In the genomic region with DNA sequence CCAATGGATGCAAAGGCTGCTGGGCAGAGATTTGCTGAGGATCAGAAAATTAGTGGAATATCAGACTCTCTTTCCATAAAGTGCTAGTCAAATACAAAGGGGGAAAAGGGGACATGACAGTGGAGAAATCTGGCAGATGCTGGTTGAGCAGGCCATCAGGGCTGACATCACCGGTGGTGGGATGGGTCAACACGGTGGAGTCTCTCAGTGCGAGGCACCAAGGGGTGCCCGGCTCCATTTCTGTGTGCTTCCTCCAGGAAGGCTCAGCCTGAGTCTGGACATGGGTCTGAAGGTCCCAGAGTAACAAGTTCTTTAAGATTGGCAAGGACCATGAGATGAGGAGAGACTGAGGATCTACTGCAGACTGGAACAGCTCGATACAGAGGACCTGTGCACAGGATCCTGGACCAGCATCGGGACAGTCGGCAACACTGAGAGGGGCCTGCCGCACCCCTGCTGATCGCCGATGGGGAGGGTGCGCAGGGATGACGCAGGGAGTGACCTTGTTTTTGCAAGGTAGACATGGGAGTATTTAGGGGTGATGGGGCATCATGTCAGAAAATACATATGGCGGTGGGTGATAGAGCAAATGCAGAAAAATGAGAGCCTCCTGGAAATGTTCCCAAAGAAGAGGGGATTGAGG, we compare ENCODE assay signal across 21 cellular contexts.
"Had no signal": no experiment of that assay in that cellular context is flagged by ENCODE, and none has a peak within 500 bp of the region (broad histone marks: within the 10 kb centered on the region; RNA-seq: fewer than 3 reads in every experiment).

No MANE protein-coding gene starts in this region.

- H3K4me1 ChIP-seq: SJSA1 had no signal

- DNase-seq: IMR-90, Karpas-422, KG1, MM.1S, NCI-H1092 treated with DMSO at 0.1 percent for 48 hours, NCI-H1436, NCI-H187, NCI-H2029, NCI-H2081 treated with DMSO at 0.1 percent for 48 hours, NCI-H2171, NCI-H226, NCI-H446, NCI-H510A, NCI-H524 treated with DMSO at 0.1 percent for 48 hours, NCI-H69, NCI-H774, Right ventricle myocardium superior, RPMI8226, SIG-M5 had no signal

- H3K4me3 ChIP-seq: SJSA1, SK-N-MC had no signal

- H3K9me3 ChIP-seq: SJSA1 had no signal

- H3K27ac ChIP-seq: SJSA1, SK-N-MC had no signal

- H3K36me3 ChIP-seq: SJSA1 had no signal
